11 cellular contexts compared by ENCODE assay signal in the genomic region with DNA sequence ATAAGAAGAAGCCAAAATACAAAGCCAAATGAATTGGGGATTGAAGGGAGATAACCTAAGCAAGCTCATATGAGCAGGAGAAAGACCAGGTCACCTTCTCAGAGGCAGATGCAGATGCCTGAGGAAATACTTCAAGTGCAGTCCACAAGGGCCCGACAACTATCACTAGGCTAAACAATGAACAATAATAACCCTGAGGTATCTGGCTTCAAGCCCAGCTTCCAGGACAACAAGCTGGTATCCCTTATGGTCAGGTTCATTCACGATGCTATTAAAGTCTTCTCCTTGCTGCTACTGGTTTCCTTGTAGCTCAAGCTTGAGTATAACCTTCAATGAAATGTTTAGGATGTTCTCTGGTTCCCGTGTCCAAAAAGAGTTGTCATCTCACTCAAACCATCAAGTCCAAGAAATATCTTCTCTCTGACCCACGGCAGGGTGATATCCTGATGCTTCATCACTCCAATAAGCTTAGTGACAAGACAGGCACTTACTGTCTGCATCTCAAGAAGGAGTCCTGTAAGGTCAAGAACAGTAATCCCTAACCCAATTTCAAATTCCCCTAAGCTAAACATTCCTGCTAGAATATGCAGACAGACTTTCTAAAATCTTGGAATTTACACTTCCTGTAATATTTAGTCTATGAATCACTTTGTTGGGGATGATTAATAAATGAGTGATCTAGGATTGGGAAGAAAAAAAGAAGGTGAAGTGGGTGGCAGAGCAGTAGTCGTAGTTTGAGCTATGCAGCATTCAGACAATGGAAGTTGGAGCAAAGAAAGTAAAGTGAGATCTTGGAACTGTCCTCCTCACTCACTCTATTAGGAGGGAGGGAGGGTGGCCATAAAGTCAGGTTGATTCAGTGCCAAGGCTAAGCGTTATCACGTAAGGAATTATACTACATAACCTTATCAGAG.
DNase-seq lines count a peak whose midpoint lies in the region; ATAC-seq and TF ChIP-seq lines count a peak whose summit lies in the region.
"Had no signal": no experiment of that assay in that cellular context is flagged by ENCODE, and none has a peak within 500 bp of the region (broad histone marks: within the 10 kb centered on the region; RNA-seq: fewer than 3 reads in every experiment).

No MANE protein-coding gene starts in this region.

- no peak for TF ChIP-seq CTCF in retinal pigment epithelial cell (conservative IDR thresholded peaks at IDR 0.05; ENCODE audit: low read depth, low read length)

- no peak overlapping the region for H3K4me3 ChIP-seq in retinal pigment epithelial cell (ENCODE audit: low read length)
- H3K4me3 ChIP-seq: tibial artery had no signal

- ATAC-seq in HG03460 (IDR thresholded peaks at IDR 0.05; ENCODE audit: unreplicated experiment): no peak

- H3K27ac ChIP-seq in epithelial cell of prostate: peak overlapping the region; percentile 34
- H3K27ac ChIP-seq: tibial artery had no signal

- DNase-seq in NCI-H1105 treated with DMSO at 0.1 percent for 48 hours (lab: John Stamatoyannopoulos, UW): peak; percentile 20
- no peak for DNase-seq in NCI-H1105 (lab: John Stamatoyannopoulos, UW)
- DNase-seq in NCI-H69 (lab: John Stamatoyannopoulos, UW): peak; percentile 85
- DNase-seq in epithelial cell of prostate (ENCODE audit: low read depth, low spot score): peak; percentile 29
- peak; percentile 69 for DNase-seq in retinal pigment epithelial cell (ENCODE audit: low read depth)
- no peak for DNase-seq in CD1c-positive myeloid dendritic cell (ENCODE audit: extremely low spot score)
- DNase-seq in iPS-NIHi11 (ENCODE audit: low spot score): no peak
- DNase-seq: activated gamma-delta T cell treated with Interleukin-2 at 50 U/mL for 16 hours, hippocampal formation, tibial artery had no signal

Comparison
In these comparisons a context has a peak if more than half of its experiments do, and no peak if none do; other contexts are left out.
1. DNase-seq: peak in NCI-H1105 treated with DMSO at 0.1 percent for 48 hours (single experiment), NCI-H69 (single experiment), epithelial cell of prostate (single experiment) and retinal pigment epithelial cell (single experiment); none in NCI-H1105 (single experiment), CD1c-positive myeloid dendritic cell (single experiment) and iPS-NIHi11 (single experiment).